ENCODE assay signal across 18 cellular contexts in genomic region chr6:54801244-54801643, GRCh38. TPM values are rescaled to one million over a fixed set of nuclear protein-coding genes. Genes with fewer than 3 reads are reported as not detected.
"Had no signal": no experiment of that assay in that cellular context is flagged by ENCODE, and none has a peak within 500 bp of the region (broad histone marks: within the 10 kb centered on the region; RNA-seq: fewer than 3 reads in every experiment).

No MANE protein-coding gene starts in this region.

- H3K4me3 ChIP-seq: ovary, skin epidermis, tibial artery had no signal

- H3K36me3 ChIP-seq: ovary, tibial artery had no signal

- ATAC-seq: activated T-helper 17 cell treated with anti-CD3 and anti-CD28 coated beads, Interleukin-2, amount 50 U/mL, for 72 hours; effector memory CD8-positive, alpha-beta T cell had no signal

- H3K27ac ChIP-seq: ovary, skin epidermis, tibial artery had no signal

- H3K27me3 ChIP-seq: ovary, tibial artery had no signal

- DNase-seq: activated CD4-positive, alpha-beta T cell treated with anti-CD3 and anti-CD28 coated beads for 1 hour; activated CD4-positive, alpha-beta T cell treated with anti-CD3 and anti-CD28 coated beads, Interleukin-2, amount 50 U/mL, for 4 hours; activated naive CD4-positive, alpha-beta T cell treated with Interleukin-2 at 50 U/mL for 16 hours; activated T-cell treated with anti-CD3 and anti-CD28 coated beads for 4 hours; anterior cingulate cortex; effector memory CD8-positive, alpha-beta T cell; hippocampal formation; nephron progenitor cell; ovary; stimulated activated CD4-positive, alpha-beta T cell treated with anti-CD3 and anti-CD28 coated beads, Interleukin-4, amount 100 ng/mL, for 24 hours; stimulated activated naive CD4-positive, alpha-beta T cell; tibial artery had no signal

- H3K4me1 ChIP-seq: tibial artery had no signal

- H3K9me3 ChIP-seq: ovary, tibial artery had no signal

RNA-seq across cellular contexts. Expression of gene FAM83B, which starts 45.3 kb away (rescaled TPM):
- total RNA-seq: activated T-helper 17 cell treated with anti-CD3 and anti-CD28 coated beads, Interleukin-2, amount 50 U/mL, for 72 hours; chondrocyte; dermis blood vessel endothelial cell; subcutaneous adipose tissue; T-helper 1 cell treated with Interleukin-12 subunit alpha and Interleukin-12 subunit beta and Interleukin-4 antibody, amounts not matched to agents 30 ng/mL and 1 ng/mL, for 36 hours had no signal
- polyA plus RNA-seq: ovary had no signal
